Comparison of ENCODE assay signal across 6 cellular contexts in genomic region chr7:112895996-112896395, GRCh38.
"Had no signal": no experiment of that assay in that cellular context is flagged by ENCODE, and none has a peak within 500 bp of the region (broad histone marks: within the 10 kb centered on the region; RNA-seq: fewer than 3 reads in every experiment).

No MANE protein-coding gene starts in this region.

- FAIRE-seq: HepG2, HTR-8/SVneo had no signal

- DNase-seq: IMR-90, KBM-7, KG1 had no signal

- H3K27ac ChIP-seq: HL-60 had no signal

- ATAC-seq: HepG2 had no signal
